8 cellular contexts compared by ENCODE assay signal in the genomic region with DNA sequence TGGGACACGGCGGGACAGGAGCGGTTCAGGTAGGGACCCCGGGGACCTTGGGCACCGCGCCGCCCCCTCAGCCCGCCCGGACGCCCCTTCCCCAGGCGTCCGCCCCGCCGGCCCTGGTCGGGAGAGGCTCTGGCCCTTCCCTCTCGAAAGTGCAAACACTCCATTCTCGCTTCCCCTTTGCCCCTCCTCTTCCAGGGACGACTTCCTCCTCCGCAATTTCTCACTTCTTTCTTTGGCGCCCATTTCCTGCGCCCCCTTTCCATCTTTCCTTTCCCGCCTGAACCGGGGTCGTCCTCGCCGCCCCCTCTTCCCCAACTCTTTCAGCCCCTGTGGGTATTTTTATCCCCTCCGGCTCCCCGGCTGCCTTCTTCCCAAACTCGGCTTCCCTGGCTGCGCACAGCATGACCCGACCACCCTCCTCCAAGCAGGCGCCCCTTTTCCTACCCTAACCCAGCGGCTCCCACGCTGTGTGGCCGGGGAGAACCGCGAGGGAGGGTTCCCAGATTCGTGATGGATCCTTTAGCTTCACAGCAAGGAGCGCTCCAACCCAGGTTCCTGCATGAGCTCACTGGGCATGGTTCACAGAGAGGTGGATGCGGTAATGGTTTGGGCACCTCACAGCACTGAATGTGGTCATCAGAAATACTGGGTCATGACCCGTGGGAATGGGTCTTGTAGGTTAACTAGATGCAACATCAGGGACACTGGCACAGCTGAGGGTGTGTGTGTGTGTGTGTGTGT. TPM values are rescaled to one million over a fixed set of nuclear protein-coding genes. Genes with fewer than 3 reads are reported as not detected.
DNase-seq lines count a peak whose midpoint lies in the region; ATAC-seq, FAIRE-seq and TF ChIP-seq lines count a peak whose summit lies in the region.

No MANE protein-coding gene starts in this region.

- H3K36me3 ChIP-seq in breast epithelium (no peaks in the 10 kb centered on the region), left lung (no peaks in the 10 kb centered on the region)

- intact Hi-C loops in breast epithelium (cut with DNase I; ENCODE audit: low total_unique reads) (no loop called here), left lung (cut with DNase I) (no loop called here)

- FAIRE-seq in urothelium cell line (lab: Jason Lieb, UNC), result no peak

- peaks cover 0 to 5% of the 10 kb centered on the region in 2 donors for H3K4me1 ChIP-seq in breast epithelium
- H3K4me1 ChIP-seq in left lung, result peaks cover 5 to 11% of the 10 kb centered on the region in 2 donors

- no peak overlapping the region for H3K27ac ChIP-seq in breast epithelium
- peak overlapping the region in 1 of 2 donors; percentile 77 for H3K27ac ChIP-seq in left lung

- H3K9me3 ChIP-seq in breast epithelium (no peaks in the 10 kb centered on the region), left lung (no peaks in the 10 kb centered on the region)

- TF ChIP-seq POLR2A in breast epithelium (IDR thresholded peaks at IDR 0.05), result no peak

- DNase-seq in stimulated activated CD4-positive, alpha-beta T cell treated with anti-CD3 and anti-CD28 coated beads, Interleukin-15, amount 100 ng/mL, for 24 hours, result peak; percentile 8
- DNase-seq in stimulated activated CD4-positive, alpha-beta T cell treated with anti-CD3 and anti-CD28 coated beads, Interleukin-1b, Interleukin-23, amount 100 ng/mL, for 48 hours, result no peak
- DNase-seq in NCI-H774 (lab: John Stamatoyannopoulos, UW) (peak; percentile 46), breast epithelium (ENCODE audit: low spot score in 2 of 2) (no peak), left lung (peak in 1 of 2 donors; percentile 33), superior temporal gyrus (ENCODE audit: extremely low spot score) (peak; percentile 33), urothelium cell line (ENCODE audit: low spot score) (no peak)

- H3K27me3 ChIP-seq in breast epithelium, result peaks cover 0 to 27% of the 10 kb centered on the region in 2 donors
- peaks cover 7 to 51% of the 10 kb centered on the region in 2 donors for H3K27me3 ChIP-seq in left lung

- TF ChIP-seq CTCF in breast epithelium (IDR thresholded peaks at IDR 0.05) (no peak), left lung (IDR thresholded peaks at IDR 0.05) (no peak)

- ATAC-seq in HG03045 (IDR thresholded peaks at IDR 0.05; ENCODE audit: unreplicated experiment) (peak; percentile 17), left lung (peak; percentile 45)

- H3K4me3 ChIP-seq in breast epithelium, result peak overlapping the region; percentile 46 to 68 (median 50)
- H3K4me3 ChIP-seq in left lung, result peak overlapping the region; percentile 34 to 61

RNA-seq across cellular contexts. Expression of a gene that starts 0.7 kb away (rescaled TPM):
- total RNA-seq in breast epithelium (1 to 10 TPM in 2 of 3 donors, under 1 TPM in 1; 0.98 to 2.2 (median 1.0) TPM), left lung (1 to 10 TPM; 1.7 to 5.6 TPM)

Comparison
In these comparisons a context has a peak if more than half of its experiments do, and no peak if none do; other contexts are left out.
1. DNase-seq: peak in stimulated activated CD4-positive, alpha-beta T cell treated with anti-CD3 and anti-CD28 coated beads, Interleukin-15, amount 100 ng/mL, for 24 hours (single experiment), NCI-H774 (single experiment) and superior temporal gyrus (single experiment); none in stimulated activated CD4-positive, alpha-beta T cell treated with anti-CD3 and anti-CD28 coated beads, Interleukin-1b, Interleukin-23, amount 100 ng/mL, for 48 hours (single experiment), breast epithelium (0 of 2) and urothelium cell line (single experiment).